ENCODE assay signal across 23 cellular contexts in the genomic region with DNA sequence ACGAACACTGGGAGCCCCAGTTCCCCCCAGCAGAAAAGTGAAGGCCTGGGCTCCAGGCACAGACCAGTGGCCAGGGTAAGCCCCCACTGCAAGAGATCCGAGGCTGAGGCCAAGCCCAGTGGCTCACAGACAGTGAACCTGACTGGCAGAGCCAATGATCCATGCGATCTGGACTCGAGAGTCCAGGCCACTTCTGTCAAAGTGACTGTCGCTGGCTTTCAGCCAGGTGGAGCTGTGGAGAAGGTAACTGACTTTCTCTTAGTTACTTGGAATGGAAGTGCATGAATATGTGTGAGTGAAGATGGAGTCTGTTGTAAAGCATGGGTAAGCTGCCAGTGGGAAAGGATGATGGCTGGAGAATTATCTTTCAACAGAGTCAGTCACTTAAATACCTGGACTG.
DNase-seq lines count a peak whose midpoint lies in the region; ATAC-seq and TF ChIP-seq lines count a peak whose summit lies in the region.
"Had no signal": no experiment of that assay in that cellular context is flagged by ENCODE, and none has a peak within 500 bp of the region (broad histone marks: within the 10 kb centered on the region; RNA-seq: fewer than 3 reads in every experiment).

No MANE protein-coding gene starts in this region.

- H3K9me3 Mint-ChIP-seq in GM23338 (no peaks in the 10 kb centered on the region), endodermal cell (no peaks in the 10 kb centered on the region)
- H3K9me3 Mint-ChIP-seq: activated B cell treated with CpG ODN at 0.5 μM for 24 hours; activated CD4-positive, alpha-beta memory T cell treated with anti-CD3 and anti-CD28 coated beads, Interleukin-2, amount 10 ng/mL, durations not matched to agents 7 days and 5 days; activated naive CD8-positive, alpha-beta T cell treated with anti-CD3 and anti-CD28 coated beads for 36 hours; central memory CD8-positive, alpha-beta T cell; nephron; stimulated activated naive CD8-positive, alpha-beta T cell treated with anti-CD3 and anti-CD28 coated beads, Interleukin-15, amount 100 ng/mL, for 72 hours had no signal

- no peaks in the 10 kb centered on the region for H3K9me3 ChIP-seq in endodermal cell (ENCODE audit: control insufficient read depth, low read length)
- H3K9me3 ChIP-seq: mucosa of descending colon, tibial artery had no signal

- H3K4me3 ChIP-seq in GM23338 (no peak overlapping the region), endodermal cell (ENCODE audit: low read length) (no peak overlapping the region)
- H3K4me3 ChIP-seq: mucosa of descending colon, tibial artery had no signal

- H3K36me3 ChIP-seq in GM23338 (ENCODE audit: insufficient read depth) = no peaks in the 10 kb centered on the region
- no peaks in the 10 kb centered on the region for H3K36me3 ChIP-seq in endodermal cell (ENCODE audit: control insufficient read depth, insufficient read depth, low read length)

- DNase-seq in GM23338 (ENCODE audit: low spot score) = peak; percentile 48
- peak; percentile 50 for DNase-seq in HT-29 (ENCODE audit: low spot score)
- peak; percentile 59 for DNase-seq in endodermal cell
- peak; percentile 88 for DNase-seq in left kidney (ENCODE audit: low read depth, low spot score)
- no peak for DNase-seq in NOMO-1 treated with DMSO at 0.1 percent for 48 hours (lab: John Stamatoyannopoulos, UW; ENCODE audit: unreplicated experiment)
- DNase-seq in DMS53 (lab: John Stamatoyannopoulos, UW) = no peak
- DNase-seq: activated B cell treated with CpG ODN at 0.5 μM for 24 hours; activated CD4-positive, alpha-beta memory T cell treated with anti-CD3 and anti-CD28 coated beads, Interleukin-2, amount 10 ng/mL, durations not matched to agents 7 days and 5 days; activated naive CD8-positive, alpha-beta T cell treated with anti-CD3 and anti-CD28 coated beads for 36 hours; EL; KBM-7; MM.1S; mucosa of descending colon; NCI-H2081; NCI-H446 treated with DMSO at 0.1 percent for 48 hours; stimulated activated CD4-positive, alpha-beta T cell treated with anti-CD3 and anti-CD28 coated beads, Interleukin-15, amount 100 ng/mL, for 24 hours; stimulated activated naive CD8-positive, alpha-beta T cell treated with anti-CD3 and anti-CD28 coated beads, Interleukin-15, amount 100 ng/mL, for 72 hours; T1000; tibial artery had no signal

- H3K9me2 ChIP-seq in GM23338 (ENCODE audit: insufficient read depth) = no peaks in the 10 kb centered on the region

- H3K4me1 ChIP-seq in GM23338 (ENCODE audit: insufficient read depth) (no peaks in the 10 kb centered on the region), endodermal cell (ENCODE audit: control insufficient read depth, insufficient read depth, low read length) (no peaks in the 10 kb centered on the region)
- H3K4me1 ChIP-seq: parathyroid adenoma, tibial artery had no signal

- no peaks in the 10 kb centered on the region for H3K79me2 ChIP-seq in GM23338 (replicated peaks; ENCODE audit: insufficient read depth)
- H3K79me2 ChIP-seq: parathyroid adenoma had no signal

- 85 to 94% methylated on average over 5 of the region's 5 CpGs for WGBS in endodermal cell (ENCODE audit: insufficient coverage in 1 of 2, insufficient read length in 1 of 2), 2 experiments

- no peaks in the 10 kb centered on the region for H4K20me1 ChIP-seq in GM23338 (replicated peaks; ENCODE audit: insufficient read depth)

- peaks cover 6% of the 10 kb centered on the region for H3K27me3 Mint-ChIP-seq in GM23338 (ENCODE audit: insufficient read depth, low read depth, poor library complexity)
- no peaks in the 10 kb centered on the region for H3K27me3 Mint-ChIP-seq in endodermal cell (ENCODE audit: insufficient read depth)
- H3K27me3 Mint-ChIP-seq: activated B cell treated with CpG ODN at 0.5 μM for 24 hours; activated naive CD8-positive, alpha-beta T cell treated with anti-CD3 and anti-CD28 coated beads for 36 hours; central memory CD8-positive, alpha-beta T cell; stimulated activated naive CD8-positive, alpha-beta T cell treated with anti-CD3 and anti-CD28 coated beads, Interleukin-15, amount 100 ng/mL, for 72 hours had no signal

- no peak overlapping the region for H3K4me2 ChIP-seq in GM23338

- H3K27ac ChIP-seq in GM23338 (ENCODE audit: low read depth) (no peak overlapping the region), endodermal cell (ENCODE audit: low read depth, low read length) (no peak overlapping the region)
- H3K27ac ChIP-seq: parathyroid adenoma, tibial artery had no signal

- H3K9ac ChIP-seq in endodermal cell (ENCODE audit: extremely low read depth, low read length, poor library complexity, severe bottlenecking) = no peak overlapping the region
- H3K9ac ChIP-seq: parathyroid adenoma had no signal

- no peaks in the 10 kb centered on the region for H3F3A ChIP-seq in GM23338 (replicated peaks; ENCODE audit: low read depth)

- ATAC-seq in GM23338 (peak; percentile 57), HG02759 (IDR thresholded peaks at IDR 0.05; ENCODE audit: unreplicated experiment) (no peak)
- ATAC-seq: mucosa of descending colon; stimulated activated naive CD8-positive, alpha-beta T cell treated with anti-CD3 and anti-CD28 coated beads, Interleukin-15, amount 100 ng/mL, for 72 hours had no signal

- H3K4me3 Mint-ChIP-seq in GM23338 (no peak overlapping the region), endodermal cell (no peak overlapping the region)
- H3K4me3 Mint-ChIP-seq: activated B cell treated with CpG ODN at 0.5 μM for 24 hours; activated CD4-positive, alpha-beta memory T cell treated with anti-CD3 and anti-CD28 coated beads, Interleukin-2, amount 10 ng/mL, durations not matched to agents 7 days and 5 days; activated naive CD8-positive, alpha-beta T cell treated with anti-CD3 and anti-CD28 coated beads for 36 hours; central memory CD8-positive, alpha-beta T cell; nephron; stimulated activated naive CD8-positive, alpha-beta T cell treated with anti-CD3 and anti-CD28 coated beads, Interleukin-15, amount 100 ng/mL, for 72 hours had no signal

- H2AFZ ChIP-seq in GM23338 = no peak overlapping the region
- H2AFZ ChIP-seq: parathyroid adenoma had no signal

- H3K27me3 ChIP-seq in GM23338 (ENCODE audit: insufficient read depth) (no peaks in the 10 kb centered on the region), endodermal cell (ENCODE audit: control insufficient read depth, insufficient read depth, low read length, poor library complexity, severe bottlenecking) (no peaks in the 10 kb centered on the region)
- H3K27me3 ChIP-seq: tibial artery had no signal

- H3K36me3 Mint-ChIP-seq in GM23338 (ENCODE audit: low read depth) (0 out of 3 replicates have a peak, but pooled peaks cover 4% of the 10 kb centered on the region), endodermal cell (ENCODE audit: low read depth) (peaks cover 32% of the 10 kb centered on the region)
- H3K36me3 Mint-ChIP-seq: activated naive CD8-positive, alpha-beta T cell treated with anti-CD3 and anti-CD28 coated beads for 36 hours had no signal

- H3K4me1 Mint-ChIP-seq in GM23338 = no peaks in the 10 kb centered on the region
- no peaks in the 10 kb centered on the region for H3K4me1 Mint-ChIP-seq in endodermal cell
- H3K4me1 Mint-ChIP-seq: activated B cell treated with CpG ODN at 0.5 μM for 24 hours; activated CD4-positive, alpha-beta memory T cell treated with anti-CD3 and anti-CD28 coated beads, Interleukin-2, amount 10 ng/mL, durations not matched to agents 7 days and 5 days; central memory CD8-positive, alpha-beta T cell; stimulated activated naive CD8-positive, alpha-beta T cell treated with anti-CD3 and anti-CD28 coated beads, Interleukin-15, amount 100 ng/mL, for 72 hours had no signal

- no peak overlapping the region for H3K27ac Mint-ChIP-seq in GM23338
- no peak overlapping the region for H3K27ac Mint-ChIP-seq in endodermal cell
- H3K27ac Mint-ChIP-seq: activated B cell treated with CpG ODN at 0.5 μM for 24 hours; activated CD4-positive, alpha-beta memory T cell treated with anti-CD3 and anti-CD28 coated beads, Interleukin-2, amount 10 ng/mL, durations not matched to agents 7 days and 5 days; activated naive CD8-positive, alpha-beta T cell treated with anti-CD3 and anti-CD28 coated beads for 36 hours; nephron; stimulated activated naive CD8-positive, alpha-beta T cell treated with anti-CD3 and anti-CD28 coated beads, Interleukin-15, amount 100 ng/mL, for 72 hours had no signal

- TF ChIP-seq CTCF in GM23338 (conservative IDR thresholded peaks at IDR 0.05; ENCODE audit: low read depth in 2 of 2) = peak; percentile 38 to 60; a peak in 3 of 4 replicates
- peak; percentile 60 for TF ChIP-seq CTCF in endodermal cell (conservative IDR thresholded peaks at IDR 0.05)

Comparison
In these comparisons a context has a peak if more than half of its experiments do, and no peak if none do; other contexts are left out.
1. DNase-seq: peak in GM23338 (single experiment), HT-29 (single experiment), endodermal cell (single experiment) and left kidney (single experiment); none in NOMO-1 treated with DMSO at 0.1 percent for 48 hours (single experiment) and DMS53 (single experiment).